ENCODE assay signal across 1 cellular context in the genomic region with DNA sequence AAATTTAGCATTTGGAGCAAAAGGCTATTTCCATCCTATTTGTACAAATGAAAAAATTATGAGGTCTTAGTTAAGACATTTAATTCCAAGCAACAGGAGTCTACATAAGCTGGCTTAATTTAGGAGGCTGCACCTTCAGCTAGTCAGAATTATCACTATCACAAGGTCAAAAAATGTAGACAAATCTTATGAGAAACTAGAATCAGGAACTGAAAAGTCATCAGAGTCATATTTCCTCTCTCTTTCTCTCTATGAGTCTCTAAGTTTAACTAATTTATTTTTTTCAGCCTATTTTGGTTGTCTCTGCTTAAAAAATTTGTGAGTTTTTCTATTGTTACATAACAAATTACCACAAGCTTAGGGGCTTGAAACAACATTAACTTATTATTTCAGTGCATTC.
TF ChIP-seq lines count a peak whose summit lies in the region.

No MANE protein-coding gene starts in this region.

TF ChIP-seq in GM23338, 12 proteins besides CTCF, POLR2A, EP300 and RAD21 (continued from another document):
- TF ChIP-seq, protein P1, sequence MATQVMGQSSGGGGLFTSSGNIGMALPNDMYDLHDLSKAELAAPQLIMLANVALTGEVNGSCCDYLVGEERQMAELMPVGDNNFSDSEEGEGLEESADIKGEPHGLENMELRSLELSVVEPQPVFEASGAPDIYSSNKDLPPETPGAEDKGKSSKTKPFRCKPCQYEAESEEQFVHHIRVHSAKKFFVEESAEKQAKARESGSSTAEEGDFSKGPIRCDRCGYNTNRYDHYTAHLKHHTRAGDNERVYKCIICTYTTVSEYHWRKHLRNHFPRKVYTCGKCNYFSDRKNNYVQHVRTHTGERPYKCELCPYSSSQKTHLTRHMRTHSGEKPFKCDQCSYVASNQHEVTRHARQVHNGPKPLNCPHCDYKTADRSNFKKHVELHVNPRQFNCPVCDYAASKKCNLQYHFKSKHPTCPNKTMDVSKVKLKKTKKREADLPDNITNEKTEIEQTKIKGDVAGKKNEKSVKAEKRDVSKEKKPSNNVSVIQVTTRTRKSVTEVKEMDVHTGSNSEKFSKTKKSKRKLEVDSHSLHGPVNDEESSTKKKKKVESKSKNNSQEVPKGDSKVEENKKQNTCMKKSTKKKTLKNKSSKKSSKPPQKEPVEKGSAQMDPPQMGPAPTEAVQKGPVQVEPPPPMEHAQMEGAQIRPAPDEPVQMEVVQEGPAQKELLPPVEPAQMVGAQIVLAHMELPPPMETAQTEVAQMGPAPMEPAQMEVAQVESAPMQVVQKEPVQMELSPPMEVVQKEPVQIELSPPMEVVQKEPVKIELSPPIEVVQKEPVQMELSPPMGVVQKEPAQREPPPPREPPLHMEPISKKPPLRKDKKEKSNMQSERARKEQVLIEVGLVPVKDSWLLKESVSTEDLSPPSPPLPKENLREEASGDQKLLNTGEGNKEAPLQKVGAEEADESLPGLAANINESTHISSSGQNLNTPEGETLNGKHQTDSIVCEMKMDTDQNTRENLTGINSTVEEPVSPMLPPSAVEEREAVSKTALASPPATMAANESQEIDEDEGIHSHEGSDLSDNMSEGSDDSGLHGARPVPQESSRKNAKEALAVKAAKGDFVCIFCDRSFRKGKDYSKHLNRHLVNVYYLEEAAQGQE (IDR thresholded peaks at IDR 0.05; ENCODE audit: unreplicated experiment) = no peak
- TF ChIP-seq EZH2phosphoT487 (IDR thresholded peaks at IDR 0.05; ENCODE audit: unreplicated experiment) (no peak), POLR2AphosphoS5 (IDR thresholded peaks at IDR 0.05; ENCODE audit: low read depth) (no peak), JUNB (IDR thresholded peaks at IDR 0.05; ENCODE audit: unreplicated experiment) (no peak), STAT1 (IDR thresholded peaks at IDR 0.05; ENCODE audit: unreplicated experiment) (no peak)
